Comparison of ENCODE assay signal across 19 cellular contexts in the genomic region with DNA sequence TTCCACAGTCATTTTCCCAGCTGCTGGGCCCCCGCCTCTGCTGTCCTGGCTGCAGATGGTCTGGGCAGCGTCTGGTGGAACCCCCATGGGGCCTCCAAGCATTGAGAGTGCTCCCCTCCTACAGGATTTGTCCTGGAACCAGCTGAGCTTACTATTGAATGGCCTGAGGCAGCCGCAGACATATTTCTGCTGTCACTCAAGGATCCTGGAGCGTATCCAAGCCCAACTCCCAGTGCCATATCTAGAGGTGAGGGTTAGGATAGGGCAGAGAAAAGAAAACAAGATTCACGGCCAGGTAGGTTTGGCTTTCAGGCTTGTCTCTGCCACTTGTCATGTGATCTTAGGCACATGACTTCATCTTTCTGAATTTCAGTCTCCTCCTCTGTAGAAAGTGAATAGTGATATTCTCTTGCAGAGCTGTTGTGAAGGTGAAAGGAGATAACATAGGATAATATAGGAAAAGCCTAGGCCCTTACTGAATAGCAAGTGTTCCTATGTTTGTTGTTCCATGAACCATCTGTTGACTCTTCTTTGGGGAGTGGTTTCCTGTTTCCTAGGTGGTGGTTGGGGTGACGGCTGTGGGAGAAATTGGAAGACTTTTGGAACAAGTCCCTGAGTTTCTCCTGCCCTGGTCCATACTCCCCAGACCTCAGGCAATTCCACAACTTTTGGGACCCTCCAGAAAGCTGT. TPM values are rescaled to one million over a fixed set of nuclear protein-coding genes. Genes with fewer than 3 reads are reported as not detected.
DNase-seq lines count a peak whose midpoint lies in the region; ATAC-seq, FAIRE-seq and TF ChIP-seq lines count a peak whose summit lies in the region.
"Had no signal": no experiment of that assay in that cellular context is flagged by ENCODE, and none has a peak within 500 bp of the region (broad histone marks: within the 10 kb centered on the region; RNA-seq: fewer than 3 reads in every experiment).

No MANE protein-coding gene starts in this region.

- intact Hi-C loops in HepG2 (cut with micrococcal nuclease; ENCODE audit: unreplicated experiment): no loop called here

- in situ Hi-C loops in HepG2 (cut with HindIII; ENCODE audit: extremely low pct_ligation_motif_present, low pct_unique_long_range_greater_than_20kb): no loop called here
- in situ Hi-C loops in ACHN (cut with HindIII; ENCODE audit: low pct_ligation_motif_present, low pct_unique_long_range_greater_than_20kb, low sequenced_read_pairs): no loop called here

- no peak for TF ChIP-seq RAD21 in HepG2 (CRISPR knock-in tag; IDR thresholded peaks at IDR 0.05)

- peak; percentile 52 for ATAC-seq in HepG2
- no peak for ATAC-seq in HG03097 (IDR thresholded peaks at IDR 0.05; ENCODE audit: low FRiP score, unreplicated experiment)
- ATAC-seq in GM21423 (IDR thresholded peaks at IDR 0.05; ENCODE audit: unreplicated experiment): no peak
- ATAC-seq: activated naive CD4-positive, alpha-beta T cell treated with anti-CD3 and anti-CD28 coated beads, Interleukin-2, amount 50 U/mL, for 72 hours; esophagus mucosa had no signal

- BruUV-seq in HepG2 (replicated peaks; lab: Mats Ljungman, UMichigan): no TSS peak

- H3K4me3 ChIP-seq in HepG2 (replicated peaks in 1 of 3; ENCODE audit: insufficient read depth in 1 of 3, low read depth in 2 of 3, low read length in 3 of 3): peak overlapping the region in 2 of 3 experiments; percentile 2 to 48; a peak in 4 of 6 replicates
- H3K4me3 ChIP-seq: dorsolateral prefrontal cortex, thoracic aorta had no signal

- H3K36me3 ChIP-seq in HepG2 (replicated peaks in 1 of 2; ENCODE audit: control insufficient read depth in 1 of 2, insufficient read depth in 2 of 2, low read length in 2 of 2): no peaks in the 10 kb centered on the region
- H3K36me3 ChIP-seq: thoracic aorta had no signal

- no peak for TF ChIP-seq EP300 in HepG2 (IDR thresholded peaks at IDR 0.05; ENCODE audit: low read depth in 2 of 2, low read length in 2 of 2)
- TF ChIP-seq EP300 in HepG2 (CRISPR knock-in tag; IDR thresholded peaks at IDR 0.05; ENCODE audit: borderline replicate concordance): no peak

- no peaks in the 10 kb centered on the region for H3K9me3 ChIP-seq in HepG2 (ENCODE audit: low read length)
- H3K9me3 ChIP-seq: thoracic aorta had no signal

- no peaks in the 10 kb centered on the region for H4K20me1 ChIP-seq in HepG2 (ENCODE audit: insufficient read depth, low read length)

- TF ChIP-seq POLR2A in HepG2 (IDR thresholded peaks at IDR 0.05; ENCODE audit: insufficient read depth in 1 of 2, low read depth in 2 of 2, low read length in 2 of 2): no peak

- H2AFZ ChIP-seq in HepG2 (ENCODE audit: low read length): peak overlapping the region; percentile 35

- no peaks in the 10 kb centered on the region for H3K79me2 ChIP-seq in HepG2 (ENCODE audit: insufficient read depth, low read length)

- peaks cover 39% of the 10 kb centered on the region for H3K4me1 ChIP-seq in HepG2 (ENCODE audit: insufficient read depth, low read length)

- TF ChIP-seq CTCF in VCaP (conservative IDR thresholded peaks at IDR 0.05) (no peak), HepG2 (CRISPR knock-in tag; IDR thresholded peaks at IDR 0.05) (no peak)

- CTCF ChIA-PET in HEK293T (lab: Yijun Ruan, JAX): no interaction called here
- CTCF ChIA-PET in HepG2 (lab: Yijun Ruan, JAX; ENCODE audit: low intra/inter-chr PET ratio, low total read pairs): no interaction called here

- no peak for FAIRE-seq in HepG2 (lab: Jason Lieb, UNC)
- FAIRE-seq: D721Med, keratinocyte had no signal

- POLR2A ChIA-PET in HEK293T (lab: Yijun Ruan, JAX) (no interaction called here), HepG2 (lab: Yijun Ruan, JAX) (no interaction called here)

- 1% methylated on average over 6 of the region's 6 CpGs for WGBS in HepG2 (ENCODE audit: low lambda C conversion rate)

- DNase-seq in DMS 273 (lab: John Stamatoyannopoulos, UW; ENCODE audit: unreplicated experiment): peak; percentile 60
- DNase-seq in HEK293T (ENCODE audit: extremely low spot score): no peak
- peak; percentile 13 for DNase-seq in HepG2 (ENCODE audit: low spot score)
- no peak for DNase-seq in T-helper 9 cell
- no peak for DNase-seq in ACHN
- DNase-seq: activated CD4-positive, alpha-beta T cell treated with anti-CD3 and anti-CD28 coated beads, Interleukin-2, amount 50 U/mL, for 48 hours; activated T-cell treated with anti-CD3 and anti-CD28 coated beads, Interleukin-2, amount 50 U/mL, for 24 hours; dorsolateral prefrontal cortex; NCI-H1048; NCI-H226; stimulated activated CD4-positive, alpha-beta T cell treated with anti-CD3 and anti-CD28 coated beads, Interleukin-4, amount 100 ng/mL, for 24 hours had no signal

- H3K9ac ChIP-seq in HepG2 (ENCODE audit: insufficient read depth, low read depth, low read length): no peak overlapping the region

- H3K27me3 ChIP-seq in HepG2 (ENCODE audit: control insufficient read depth in 1 of 2, insufficient read depth in 2 of 2, low read length in 2 of 2): peaks cover 0 to 5% of the 10 kb centered on the region in 2 experiments; a peak in 1 of 5 replicates
- H3K27me3 ChIP-seq: dorsolateral prefrontal cortex had no signal

- peak overlapping the region; percentile 57 for H3K4me2 ChIP-seq in HepG2 (ENCODE audit: low read depth, low read length)

- peak overlapping the region; percentile 57 for H3K27ac ChIP-seq in VCaP
- H3K27ac ChIP-seq in HepG2 (ENCODE audit: extremely low read length, insufficient read depth, low read length): no peak overlapping the region
- H3K27ac ChIP-seq: dorsolateral prefrontal cortex, thoracic aorta had no signal

TF ChIP-seq in HEK293T, 16 proteins besides CTCF, POLR2A, EP300 and RAD21:
- TF ChIP-seq, protein P1, sequence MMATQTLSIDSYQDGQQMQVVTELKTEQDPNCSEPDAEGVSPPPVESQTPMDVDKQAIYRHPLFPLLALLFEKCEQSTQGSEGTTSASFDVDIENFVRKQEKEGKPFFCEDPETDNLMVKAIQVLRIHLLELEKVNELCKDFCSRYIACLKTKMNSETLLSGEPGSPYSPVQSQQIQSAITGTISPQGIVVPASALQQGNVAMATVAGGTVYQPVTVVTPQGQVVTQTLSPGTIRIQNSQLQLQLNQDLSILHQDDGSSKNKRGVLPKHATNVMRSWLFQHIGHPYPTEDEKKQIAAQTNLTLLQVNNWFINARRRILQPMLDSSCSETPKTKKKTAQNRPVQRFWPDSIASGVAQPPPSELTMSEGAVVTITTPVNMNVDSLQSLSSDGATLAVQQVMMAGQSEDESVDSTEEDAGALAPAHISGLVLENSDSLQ (IDR thresholded peaks at IDR 0.05): 0 out of 2 replicates have a peak, but pooled peaks have one; percentile 2
- TF ChIP-seq L3MBTL2 (conservative IDR thresholded peaks at IDR 0.05): no peak

TF ChIP-seq in HepG2, 621 proteins besides CTCF, POLR2A, EP300 and RAD21 (continues in another document):
- TF ChIP-seq TCF7 (IDR thresholded peaks at IDR 0.05; ENCODE audit: low read depth): no peak
- TF ChIP-seq PBX2 (CRISPR knock-in tag; IDR thresholded peaks at IDR 0.05): peak; percentile 34; the same call in 1 of the 2 replicates
- TF ChIP-seq, protein P2, sequence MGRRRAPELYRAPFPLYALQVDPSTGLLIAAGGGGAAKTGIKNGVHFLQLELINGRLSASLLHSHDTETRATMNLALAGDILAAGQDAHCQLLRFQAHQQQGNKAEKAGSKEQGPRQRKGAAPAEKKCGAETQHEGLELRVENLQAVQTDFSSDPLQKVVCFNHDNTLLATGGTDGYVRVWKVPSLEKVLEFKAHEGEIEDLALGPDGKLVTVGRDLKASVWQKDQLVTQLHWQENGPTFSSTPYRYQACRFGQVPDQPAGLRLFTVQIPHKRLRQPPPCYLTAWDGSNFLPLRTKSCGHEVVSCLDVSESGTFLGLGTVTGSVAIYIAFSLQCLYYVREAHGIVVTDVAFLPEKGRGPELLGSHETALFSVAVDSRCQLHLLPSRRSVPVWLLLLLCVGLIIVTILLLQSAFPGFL (CRISPR knock-in tag; IDR thresholded peaks at IDR 0.05): no peak

RNA-seq across cellular contexts. Expression of gene SEPSECS, which starts 52.3 kb away (rescaled TPM):
- 14.3 and 17.1 TPM in 2 replicates for total RNA-seq in HepG2 (2016; rRNA removed; fragmentation: Illumina TruSeq; extraction: Trizol)
- total RNA-seq in HepG2 (2016; cell fraction: cytosol; rRNA removed; fragmentation: Illumina TruSeq; extraction: Trizol; ENCODE audit: low read depth): 33.7 and 40.0 TPM in 2 replicates
- 13.3 and 16.6 TPM in 2 replicates for total RNA-seq in HepG2 (2016; cell fraction: insoluble cytoplasmic fraction; rRNA removed; fragmentation: Illumina TruSeq; extraction: Trizol)
- total RNA-seq in HepG2 (2016; cell fraction: membrane; rRNA removed; fragmentation: Illumina TruSeq; extraction: Trizol): 18.7 and 20.0 TPM in 2 replicates
- 20.9 and 21.1 TPM in 2 replicates for total RNA-seq in HepG2 (2016; cell fraction: nucleus; rRNA removed; fragmentation: Illumina TruSeq; extraction: Trizol)
- polyA plus RNA-seq in HepG2 (2011; rRNA removed): 8.2 and 9.4 TPM in 2 replicates
- 3.3 and 4.8 TPM in 2 replicates for polyA plus RNA-seq in HepG2 (2011; cell fraction: cytosol; rRNA removed)
- polyA plus RNA-seq in HepG2 (2011; cell fraction: nucleus; rRNA removed): 8.3 and 10.6 TPM in 2 replicates
- polyA plus RNA-seq in HepG2 (2012): 10.0 and 14.1 TPM in 2 replicates
- 0.59 and 0.72 TPM in 2 replicates for polyA plus RNA-seq in HepG2 (2016; cell fraction: cytosol; fragmentation: Illumina TruSeq; extraction: Trizol; ENCODE audit: low read depth)
- polyA plus RNA-seq in HepG2 (2016; cell fraction: insoluble cytoplasmic fraction; fragmentation: Illumina TruSeq; extraction: Trizol; ENCODE audit: low read depth): 7.3 and 8.6 TPM in 2 replicates
- 1.5 and 1.7 TPM in 2 replicates for polyA plus RNA-seq in HepG2 (2016; cell fraction: membrane; fragmentation: Illumina TruSeq; extraction: Trizol; ENCODE audit: low read depth)
- 14.0 and 14.4 TPM in 2 replicates for polyA plus RNA-seq in HepG2 (2016; cell fraction: nucleus; fragmentation: Illumina TruSeq; extraction: Trizol; ENCODE audit: insufficient read depth, low read depth)
- polyA minus RNA-seq in HepG2 (2011; rRNA and poly(A)+ RNA removed; ENCODE audit: low replicate concordance): 4.3 and 5.5 TPM in 2 replicates
- polyA minus RNA-seq in HepG2 (2011; cell fraction: cytosol; rRNA and poly(A)+ RNA removed): 9.5 and 17.6 TPM in 2 replicates
- 60.2 and 61.7 TPM in 2 replicates for polyA minus RNA-seq in HepG2 (2011; cell fraction: nucleus; rRNA and poly(A)+ RNA removed)

Comparison
In these comparisons a context has a peak if more than half of its experiments do, and no peak if none do; other contexts are left out.
1. DNase-seq: peak in DMS 273 (single experiment) and HepG2 (single experiment); none in HEK293T (single experiment), T-helper 9 cell (single experiment) and ACHN (single experiment).